8 cellular contexts compared by ENCODE assay signal in genomic region chr9:121992571-121993212, GRCh38.
DNase-seq lines count a peak whose midpoint lies in the region; ATAC-seq, FAIRE-seq and TF ChIP-seq lines count a peak whose summit lies in the region.

No MANE protein-coding gene starts in this region.

- peak overlapping the region; percentile 24 for H3K27ac ChIP-seq in DOHH2 (ENCODE audit: low read depth, low read length)
- H3K27ac ChIP-seq in HL-60 (replicated peaks), result no peak overlapping the region
- H3K27ac ChIP-seq in neutrophil, result no peak overlapping the region

- DNase-seq in HL-60 (ENCODE audit: low read depth in 1 of 2, low spot score in 1 of 2), result peak; percentile 18 to 41
- DNase-seq in NCI-H82 (lab: John Stamatoyannopoulos, UW), result peak; percentile 89
- peak; percentile 4 for DNase-seq in activated T-cell treated with anti-CD3 and anti-CD28 coated beads for 48 hours (ENCODE audit: low read depth)
- peak; percentile 89 for DNase-seq in fibroblast of the aortic adventitia (ENCODE audit: low read depth)
- peak; percentile 68 for DNase-seq in urothelium cell line (ENCODE audit: low spot score)

- no peaks in the 10 kb centered on the region for H3K9me2 ChIP-seq in DOHH2 (replicated peaks; ENCODE audit: control insufficient read depth, low read length)

- peak overlapping the region; percentile 47 for H3K4me2 ChIP-seq in DOHH2 (ENCODE audit: low read length)

- H3K4me3 ChIP-seq in DOHH2 (ENCODE audit: low read length) (peak overlapping the region; percentile 24), HL-60 (replicated peaks; ENCODE audit: insufficient read depth, low read length) (no peak overlapping the region), fibroblast of the aortic adventitia (ENCODE audit: low read depth, low read length) (no peak overlapping the region), neutrophil (ENCODE audit: low read depth in 1 of 2, low read length in 1 of 2) (no peak overlapping the region)

- no peaks in the 10 kb centered on the region for H3F3A ChIP-seq in DOHH2 (ENCODE audit: control insufficient read depth, insufficient read depth)

- H3K79me2 ChIP-seq in DOHH2 (ENCODE audit: control insufficient read depth, low read length), result no peaks in the 10 kb centered on the region

- H3K9me3 ChIP-seq in DOHH2 (ENCODE audit: control insufficient read depth, insufficient read depth, low read length) (no peaks in the 10 kb centered on the region), neutrophil (no peaks in the 10 kb centered on the region)

- H3K4me1 ChIP-seq in DOHH2 (ENCODE audit: control insufficient read depth, low read length), result peaks cover 24% of the 10 kb centered on the region
- H3K4me1 ChIP-seq in neutrophil (ENCODE audit: control insufficient read depth in 1 of 2, insufficient read depth in 1 of 2, low read depth in 1 of 2, low read length in 1 of 2), result no peaks in the 10 kb centered on the region

- H3K27me3 ChIP-seq in DOHH2 (ENCODE audit: control insufficient read depth, low read length) (no peaks in the 10 kb centered on the region), HL-60 (ENCODE audit: insufficient read depth, poor library complexity, severe bottlenecking) (no peaks in the 10 kb centered on the region), neutrophil (no peaks in the 10 kb centered on the region)

- peak; percentile 88 for TF ChIP-seq CTCF in DOHH2 (IDR thresholded peaks at IDR 0.05; ENCODE audit: low read depth, low read length, poor library complexity, severe bottlenecking)
- peak; percentile 61 for TF ChIP-seq CTCF in HL-60 (IDR thresholded peaks at IDR 0.05; ENCODE audit: insufficient read depth, low read length)
- TF ChIP-seq CTCF in fibroblast of the aortic adventitia (IDR thresholded peaks at IDR 0.05; ENCODE audit: insufficient read depth, low read length), result peak; percentile 70
- peak; percentile 59 for TF ChIP-seq CTCF in neutrophil (IDR thresholded peaks at IDR 0.05)

- H4K20me1 ChIP-seq in DOHH2 (ENCODE audit: control insufficient read depth, insufficient read depth, low read depth, low read length), result no peaks in the 10 kb centered on the region

- no peak for ATAC-seq in GM19452 (IDR thresholded peaks at IDR 0.05; ENCODE audit: unreplicated experiment)

- no peak for FAIRE-seq in urothelium cell line (lab: Jason Lieb, UNC)

- no peaks in the 10 kb centered on the region for H3K36me3 ChIP-seq in DOHH2 (ENCODE audit: control insufficient read depth, low read length)
- H3K36me3 ChIP-seq in neutrophil, result no peaks in the 10 kb centered on the region

Comparison
In these comparisons a context has a peak if more than half of its experiments do, and no peak if none do; other contexts are left out.
1. DNase-seq: peak in every context shown above with its lines; median percentile 89 in NCI-H82; 89 in fibroblast of the aortic adventitia; 68 in urothelium cell line; 30 in HL-60; 4 in activated T-cell treated with anti-CD3 and anti-CD28 coated beads for 48 hours.